12 cellular contexts compared by ENCODE assay signal in the genomic region with DNA sequence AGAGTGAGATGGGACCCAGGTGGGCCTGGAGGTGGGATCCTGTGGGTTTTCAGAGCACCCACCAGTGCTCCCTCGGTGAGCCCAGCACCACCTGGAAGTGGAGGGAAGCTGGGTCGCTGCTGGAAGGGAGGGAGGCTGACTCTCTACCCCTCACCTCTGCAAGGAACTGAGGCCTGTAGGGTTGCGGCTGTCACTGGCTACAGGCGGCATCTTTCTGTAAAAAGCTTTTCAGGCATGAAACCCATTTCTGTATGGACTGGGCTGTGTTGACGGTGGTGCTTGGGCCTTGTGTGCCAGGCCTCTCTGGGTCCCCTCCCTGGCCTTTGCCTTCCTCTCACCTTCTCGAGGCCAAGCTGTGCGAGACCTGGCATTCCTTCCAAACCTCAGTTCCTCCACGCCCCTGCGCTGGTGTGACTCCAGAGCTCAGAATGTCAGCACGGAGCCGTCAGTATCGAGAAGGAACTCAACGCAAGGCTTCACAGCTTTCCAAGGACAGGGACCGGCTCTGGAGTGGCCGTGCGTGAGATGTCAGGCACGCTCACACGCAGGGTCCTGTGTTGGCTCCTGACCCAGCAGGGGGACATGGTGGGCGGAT. TPM values are rescaled to one million over a fixed set of nuclear protein-coding genes. Genes with fewer than 3 reads are reported as not detected.
A peak's percentile ranks its signal among the peaks of the same experiment; 100 is the strongest.
DNase-seq lines count a peak whose midpoint lies in the region; ATAC-seq and TF ChIP-seq lines count a peak whose summit lies in the region.
"Had no signal": no experiment of that assay in that cellular context is flagged by ENCODE, and none has a peak within 500 bp of the region (broad histone marks: within the 10 kb centered on the region; RNA-seq: fewer than 3 reads in every experiment).

No MANE protein-coding gene starts in this region.

- H3K9ac ChIP-seq in endodermal cell (ENCODE audit: extremely low read depth, low read length, poor library complexity, severe bottlenecking), result no peak overlapping the region

- H3K36me3 ChIP-seq in endodermal cell (ENCODE audit: control insufficient read depth, insufficient read depth, low read length), result no peaks in the 10 kb centered on the region
- H3K36me3 ChIP-seq in suprapubic skin, result peaks cover 7% of the 10 kb centered on the region
- H3K36me3 ChIP-seq: pancreas had no signal

- TF ChIP-seq POLR2A in suprapubic skin (IDR thresholded peaks at IDR 0.05), result no peak

- ATAC-seq in HG02798 (IDR thresholded peaks at IDR 0.05; ENCODE audit: poor library complexity, unreplicated experiment), result no peak
- ATAC-seq: activated T-cell treated with anti-CD3 and anti-CD28 coated beads, Interleukin-2, amount 50 U/mL, for 72 hours; pancreas had no signal

- H3K27ac ChIP-seq in RWPE1 (peak overlapping the region; percentile 98), endodermal cell (ENCODE audit: low read depth, low read length) (no peak overlapping the region), suprapubic skin (no peak overlapping the region)
- H3K27ac ChIP-seq: pancreas, VCaP had no signal

- H3K4me1 Mint-ChIP-seq in endodermal cell (peaks cover 5% of the 10 kb centered on the region), mesothelial cell of epicardium (peaks cover 13% of the 10 kb centered on the region)
- H3K4me1 Mint-ChIP-seq in activated T-helper 1 cell treated with anti-CD3 and anti-CD28 coated beads, Interleukin-12 subunit alpha, Interleukin-12 subunit beta, Interleukin-2, Interleukin-4 antibody, amounts not matched to agents 30 ng/mL and 10 ng/mL and 1 ng/mL, durations not matched to agents 14 hours and 24 hours and 36 hours (ENCODE audit: low read depth), result no peaks in the 10 kb centered on the region
- H3K4me1 Mint-ChIP-seq: central memory CD8-positive, alpha-beta T cell had no signal

- CTCF ChIA-PET in RWPE1 (lab: Yijun Ruan, JAX), result interaction anchor here (0.8 to 1.2 kb wide), 2 partner anchors 114 to 305 kb away, joined by 5 read pairs; no protein-coding TSS in a partner anchor

- TF ChIP-seq CTCF in RWPE1 (conservative IDR thresholded peaks at IDR 0.05; ENCODE audit: low read depth) (no peak), endodermal cell (conservative IDR thresholded peaks at IDR 0.05) (no peak), mesothelial cell of epicardium (IDR thresholded peaks at IDR 0.05; ENCODE audit: unreplicated experiment) (no peak), suprapubic skin (IDR thresholded peaks at IDR 0.05) (no peak)

- 88 to 93% methylated on average over 16 to 19 of the region's 19 CpGs for WGBS in endodermal cell (ENCODE audit: insufficient coverage in 1 of 2, insufficient read length in 1 of 2), 2 experiments
- WGBS in suprapubic skin, result 89% methylated on average over 18 of the region's 19 CpGs

- TF ChIP-seq EP300 in suprapubic skin (IDR thresholded peaks at IDR 0.05), result no peak

- H3K9me3 ChIP-seq in endodermal cell (ENCODE audit: control insufficient read depth, low read length), result no peaks in the 10 kb centered on the region
- H3K9me3 ChIP-seq in suprapubic skin, result no peaks in the 10 kb centered on the region
- H3K9me3 ChIP-seq: pancreas had no signal

- POLR2A ChIA-PET in RWPE1 (lab: Yijun Ruan, JAX; ENCODE audit: low non-redundant PET), result no interaction called here

- H3K27me3 ChIP-seq in endodermal cell (ENCODE audit: control insufficient read depth, insufficient read depth, low read length, poor library complexity, severe bottlenecking) (no peaks in the 10 kb centered on the region), suprapubic skin (no peaks in the 10 kb centered on the region)
- H3K27me3 ChIP-seq: pancreas had no signal

- no peaks in the 10 kb centered on the region for H3K36me3 Mint-ChIP-seq in endodermal cell (ENCODE audit: low read depth)
- H3K36me3 Mint-ChIP-seq in mesothelial cell of epicardium, result no peaks in the 10 kb centered on the region
- H3K36me3 Mint-ChIP-seq in activated T-helper 1 cell treated with anti-CD3 and anti-CD28 coated beads, Interleukin-12 subunit alpha, Interleukin-12 subunit beta, Interleukin-2, Interleukin-4 antibody, amounts not matched to agents 30 ng/mL and 10 ng/mL and 1 ng/mL, durations not matched to agents 14 hours and 24 hours and 36 hours (ENCODE audit: low read depth), result no peaks in the 10 kb centered on the region

- intact Hi-C loops in activated T-helper 1 cell treated with anti-CD3 and anti-CD28 coated beads, Interleukin-12 subunit alpha, Interleukin-12 subunit beta, Interleukin-2, Interleukin-4 antibody, amounts not matched to agents 30 ng/mL and 10 ng/mL and 1 ng/mL, durations not matched to agents 14 hours and 24 hours and 36 hours (cut with micrococcal nuclease), result no loop called here

- H3K4me1 ChIP-seq in endodermal cell (ENCODE audit: control insufficient read depth, insufficient read depth, low read length) (peaks cover 7% of the 10 kb centered on the region), suprapubic skin (peaks cover 9% of the 10 kb centered on the region)
- H3K4me1 ChIP-seq: pancreas had no signal

- no peaks in the 10 kb centered on the region for H3K27me3 Mint-ChIP-seq in endodermal cell (ENCODE audit: insufficient read depth)
- H3K27me3 Mint-ChIP-seq in mesothelial cell of epicardium (ENCODE audit: low read depth), result no peaks in the 10 kb centered on the region
- no peaks in the 10 kb centered on the region for H3K27me3 Mint-ChIP-seq in activated T-helper 1 cell treated with anti-CD3 and anti-CD28 coated beads, Interleukin-12 subunit alpha, Interleukin-12 subunit beta, Interleukin-2, Interleukin-4 antibody, amounts not matched to agents 30 ng/mL and 10 ng/mL and 1 ng/mL, durations not matched to agents 14 hours and 24 hours and 36 hours (ENCODE audit: insufficient read depth)

- DNase-seq in RWPE1 (ENCODE audit: low spot score) (no peak), endodermal cell (peak; percentile 54), mesothelial cell of epicardium (ENCODE audit: low spot score in 2 of 2, unreplicated experiment in 2 of 2) (no peak), suprapubic skin (ENCODE audit: low spot score in 2 of 2) (peak; percentile 44 to 65), cerebellar nuclear complex (lab: John Stamatoyannopoulos, UW) (no peak)
- no peak for DNase-seq in activated T-helper 1 cell treated with anti-CD3 and anti-CD28 coated beads, Interleukin-12 subunit alpha, Interleukin-12 subunit beta, Interleukin-2, Interleukin-4 antibody, amounts not matched to agents 30 ng/mL and 10 ng/mL and 1 ng/mL, durations not matched to agents 14 hours and 24 hours and 36 hours (ENCODE audit: low spot score)
- DNase-seq: activated T-cell treated with anti-CD3 and anti-CD28 coated beads, Interleukin-2, amount 50 U/mL, for 72 hours; NCI-H1092 had no signal

- no peak overlapping the region for H3K4me3 ChIP-seq in endodermal cell (ENCODE audit: low read length)
- H3K4me3 ChIP-seq in suprapubic skin, result no peak overlapping the region
- H3K4me3 ChIP-seq: pancreas had no signal

- H3K9me3 Mint-ChIP-seq in endodermal cell, result no peaks in the 10 kb centered on the region
- H3K9me3 Mint-ChIP-seq in mesothelial cell of epicardium, result no peaks in the 10 kb centered on the region
- H3K9me3 Mint-ChIP-seq in activated T-helper 1 cell treated with anti-CD3 and anti-CD28 coated beads, Interleukin-12 subunit alpha, Interleukin-12 subunit beta, Interleukin-2, Interleukin-4 antibody, amounts not matched to agents 30 ng/mL and 10 ng/mL and 1 ng/mL, durations not matched to agents 14 hours and 24 hours and 36 hours, result no peaks in the 10 kb centered on the region
- H3K9me3 Mint-ChIP-seq: activated T-cell treated with anti-CD3 and anti-CD28 coated beads, Interleukin-2, amount 50 U/mL, for 72 hours; central memory CD8-positive, alpha-beta T cell had no signal

- no peak overlapping the region for H3K4me3 Mint-ChIP-seq in endodermal cell
- no peak overlapping the region for H3K4me3 Mint-ChIP-seq in mesothelial cell of epicardium
- no peak overlapping the region for H3K4me3 Mint-ChIP-seq in activated T-helper 1 cell treated with anti-CD3 and anti-CD28 coated beads, Interleukin-12 subunit alpha, Interleukin-12 subunit beta, Interleukin-2, Interleukin-4 antibody, amounts not matched to agents 30 ng/mL and 10 ng/mL and 1 ng/mL, durations not matched to agents 14 hours and 24 hours and 36 hours
- H3K4me3 Mint-ChIP-seq: activated T-cell treated with anti-CD3 and anti-CD28 coated beads, Interleukin-2, amount 50 U/mL, for 72 hours; central memory CD8-positive, alpha-beta T cell had no signal

- H3K27ac Mint-ChIP-seq in endodermal cell, result peak overlapping the region; percentile 24
- peak overlapping the region; percentile 93 for H3K27ac Mint-ChIP-seq in mesothelial cell of epicardium
- no peak overlapping the region for H3K27ac Mint-ChIP-seq in activated T-helper 1 cell treated with anti-CD3 and anti-CD28 coated beads, Interleukin-12 subunit alpha, Interleukin-12 subunit beta, Interleukin-2, Interleukin-4 antibody, amounts not matched to agents 30 ng/mL and 10 ng/mL and 1 ng/mL, durations not matched to agents 14 hours and 24 hours and 36 hours
- H3K27ac Mint-ChIP-seq: activated T-cell treated with anti-CD3 and anti-CD28 coated beads, Interleukin-2, amount 50 U/mL, for 72 hours had no signal

RNA-seq across cellular contexts. Expression of a gene that starts 16.6 kb away (rescaled TPM):
- total RNA-seq in endodermal cell (10 to 100 TPM; 10.7 to 14.4 TPM), mesothelial cell of epicardium (15.9 to 17.1 TPM (median 16.5 TPM) in 3 replicates), suprapubic skin (10 to 100 TPM; 19.9 to 66.1 (median 35.8) TPM)
- 8.1 TPM for polyA plus RNA-seq in endodermal cell (2013, experiment 1 of 2)
- polyA plus RNA-seq in endodermal cell (2013, experiment 2 of 2), result 6.5 TPM
- total RNA-seq in activated T-helper 1 cell treated with anti-CD3 and anti-CD28 coated beads, Interleukin-12 subunit alpha, Interleukin-12 subunit beta, Interleukin-2, Interleukin-4 antibody, amounts not matched to agents 30 ng/mL and 10 ng/mL and 1 ng/mL, durations not matched to agents 14 hours and 24 hours and 36 hours, result 9.7 TPM in 2 replicates

Comparison
In these comparisons a context has a peak if more than half of its experiments do, and no peak if none do; other contexts are left out.
1. DNase-seq: peak in endodermal cell (single experiment) and suprapubic skin (2 of 2); none in RWPE1 (single experiment), mesothelial cell of epicardium (0 of 2), cerebellar nuclear complex (0 of 2) and activated T-helper 1 cell treated with anti-CD3 and anti-CD28 coated beads, Interleukin-12 subunit alpha, Interleukin-12 subunit beta, Interleukin-2, Interleukin-4 antibody, amounts not matched to agents 30 ng/mL and 10 ng/mL and 1 ng/mL, durations not matched to agents 14 hours and 24 hours and 36 hours (single experiment).